In the genomic region with DNA sequence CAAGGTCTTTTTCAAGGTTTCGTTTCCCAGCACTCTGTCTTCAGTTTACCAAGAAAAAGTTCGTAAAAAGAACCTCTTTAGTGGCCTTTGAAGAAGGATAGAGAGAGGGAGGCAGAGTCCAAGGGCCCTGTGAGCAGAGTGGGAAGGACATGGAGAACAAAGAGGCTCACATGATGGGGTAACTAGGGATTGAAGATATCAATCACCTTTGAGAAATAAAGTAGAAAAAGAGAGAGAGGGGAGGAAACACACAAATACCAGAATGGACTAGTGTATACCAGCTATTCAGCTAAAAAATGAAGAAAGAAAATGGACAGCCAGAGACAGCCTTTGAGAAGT, we compare ENCODE assay signal across 11 cellular contexts.
"Had no signal": no experiment of that assay in that cellular context is flagged by ENCODE, and none has a peak within 500 bp of the region (broad histone marks: within the 10 kb centered on the region; RNA-seq: fewer than 3 reads in every experiment).

No MANE protein-coding gene starts in this region.

- H3K9me3 ChIP-seq: esophagus muscularis mucosa, right atrium auricular region, transverse colon had no signal

- H3K4me1 ChIP-seq: right atrium auricular region had no signal

- FAIRE-seq: small intestine had no signal

- H3K27ac ChIP-seq: right atrium auricular region had no signal

- H3K36me3 ChIP-seq: esophagus muscularis mucosa, right atrium auricular region, transverse colon had no signal

- H3K4me3 ChIP-seq: esophagus muscularis mucosa, right atrium auricular region, transverse colon had no signal

- ATAC-seq: activated CD4-positive, CD25-positive, alpha-beta regulatory T cell treated with anti-CD3 and anti-CD28 coated beads, Interleukin-2, amount 50 U/mL, for 24 hours; left lobe of liver had no signal

- H3K27me3 ChIP-seq: right atrium auricular region, transverse colon had no signal

- DNase-seq: activated CD4-positive, alpha-beta T cell treated with anti-CD3 and anti-CD28 coated beads, Interleukin-2, amount 50 U/mL, for 4 hours; activated effector memory CD4-positive, alpha-beta T cell treated with Interleukin-2 at 50 U/mL for 16 hours; activated T-cell treated with anti-CD3 and anti-CD28 coated beads, Interleukin-2, amount 50 U/mL, for 24 hours; immature natural killer cell; posterior cingulate gyrus; transverse colon had no signal
